Comparison of ENCODE assay signal across 8 cellular contexts in the genomic region with DNA sequence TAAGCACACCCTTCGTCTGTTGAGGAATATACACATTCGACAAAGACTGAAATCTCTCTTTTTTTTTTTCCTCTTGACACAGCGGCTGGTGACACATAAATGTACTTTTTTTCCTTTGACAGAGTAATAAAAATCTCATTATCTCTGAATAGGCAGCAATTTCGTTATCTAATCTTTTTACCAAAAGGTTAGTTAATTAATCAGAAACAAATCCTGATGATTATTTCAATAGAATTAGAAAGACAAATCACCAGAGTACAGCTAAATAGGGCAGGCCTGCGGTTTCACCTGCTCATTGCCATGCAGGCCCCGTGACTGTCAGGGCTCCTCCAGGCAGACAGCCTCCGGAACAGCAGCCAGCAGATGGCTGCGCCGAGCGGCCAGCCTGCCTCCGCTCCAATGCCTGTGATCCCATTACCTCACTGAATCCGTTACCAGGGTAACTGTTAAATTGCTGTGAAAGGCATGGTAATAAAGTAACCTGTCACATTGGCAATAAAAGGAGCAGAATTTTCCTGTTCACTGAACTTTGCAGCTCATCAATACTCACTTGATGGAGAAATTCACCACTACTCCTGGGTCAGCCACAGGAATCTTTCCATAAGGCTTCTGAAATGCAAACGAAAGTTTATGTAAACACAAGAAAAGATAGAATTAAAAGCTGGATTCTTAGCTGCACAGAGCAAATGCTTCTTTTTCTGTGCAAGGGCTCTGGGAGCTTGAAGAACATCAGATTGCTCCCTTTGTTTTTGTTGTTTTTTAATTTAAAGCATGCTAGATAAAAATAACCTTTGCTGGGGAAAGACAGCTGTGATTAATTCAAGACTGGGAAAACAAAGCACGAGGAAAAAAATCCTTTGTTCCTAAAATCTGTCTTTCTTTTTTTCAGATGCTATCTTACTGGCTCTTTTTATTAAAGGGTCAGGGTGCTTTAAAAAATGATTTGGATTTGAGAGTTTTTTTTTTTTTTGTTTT.
DNase-seq lines count a peak whose midpoint lies in the region; ATAC-seq, FAIRE-seq and TF ChIP-seq lines count a peak whose summit lies in the region.

No MANE protein-coding gene starts in this region.

- H3K27me3 Mint-ChIP-seq in activated CD8-positive, alpha-beta memory T cell treated with anti-CD3 and anti-CD28 coated beads, Interleukin-2, amount 10 ng/mL, durations not matched to agents 7 days and 5 days = no peaks in the 10 kb centered on the region
- no peaks in the 10 kb centered on the region for H3K27me3 Mint-ChIP-seq in activated T-helper 17 cell treated with anti-CD3 and anti-CD28 coated beads, Interleukin-2, amount 50 U/mL, for 72 hours

- H3K4me3 Mint-ChIP-seq in activated CD8-positive, alpha-beta memory T cell treated with anti-CD3 and anti-CD28 coated beads, Interleukin-2, amount 10 ng/mL, durations not matched to agents 7 days and 5 days = no peak overlapping the region
- H3K4me3 Mint-ChIP-seq in activated T-helper 17 cell treated with anti-CD3 and anti-CD28 coated beads, Interleukin-2, amount 50 U/mL, for 72 hours = no peak overlapping the region

- H3K27ac Mint-ChIP-seq in activated CD8-positive, alpha-beta memory T cell treated with anti-CD3 and anti-CD28 coated beads, Interleukin-2, amount 10 ng/mL, durations not matched to agents 7 days and 5 days = no peak overlapping the region
- no peak overlapping the region for H3K27ac Mint-ChIP-seq in activated T-helper 17 cell treated with anti-CD3 and anti-CD28 coated beads, Interleukin-2, amount 50 U/mL, for 72 hours

- peaks cover 15% of the 10 kb centered on the region for H3F3A ChIP-seq in smooth muscle cell (ENCODE audit: low read depth)

- peaks cover 3% of the 10 kb centered on the region for H3K9me3 Mint-ChIP-seq in activated CD8-positive, alpha-beta memory T cell treated with anti-CD3 and anti-CD28 coated beads, Interleukin-2, amount 10 ng/mL, durations not matched to agents 7 days and 5 days (ENCODE audit: low read depth)
- H3K9me3 Mint-ChIP-seq in activated T-helper 17 cell treated with anti-CD3 and anti-CD28 coated beads, Interleukin-2, amount 50 U/mL, for 72 hours = peaks cover 7% of the 10 kb centered on the region

- H3K9ac ChIP-seq in keratinocyte (ENCODE audit: control insufficient read depth, extremely low read depth, insufficient read depth, low read length) (peak overlapping the region; percentile 80), smooth muscle cell (ENCODE audit: low read depth) (peak overlapping the region; percentile 74)

- peaks cover 2% of the 10 kb centered on the region for H3K4me1 Mint-ChIP-seq in activated CD8-positive, alpha-beta memory T cell treated with anti-CD3 and anti-CD28 coated beads, Interleukin-2, amount 10 ng/mL, durations not matched to agents 7 days and 5 days
- no peaks in the 10 kb centered on the region for H3K4me1 Mint-ChIP-seq in activated T-helper 17 cell treated with anti-CD3 and anti-CD28 coated beads, Interleukin-2, amount 50 U/mL, for 72 hours

- H3K4me2 ChIP-seq in keratinocyte (ENCODE audit: control insufficient read depth, extremely low read depth, insufficient read depth, low read depth, low read length) = peak overlapping the region; percentile 93
- peak overlapping the region; percentile 72 for H3K4me2 ChIP-seq in smooth muscle cell

- H4K20me1 ChIP-seq in keratinocyte (ENCODE audit: control insufficient read depth, extremely low read depth, insufficient read depth, low read length) (no peaks in the 10 kb centered on the region), smooth muscle cell (ENCODE audit: low read depth) (no peaks in the 10 kb centered on the region)

- H3K36me3 ChIP-seq in keratinocyte (ENCODE audit: control insufficient read depth in 2 of 2, extremely low read depth in 1 of 2, insufficient read depth in 2 of 2, low read length in 2 of 2) (no peaks in the 10 kb centered on the region), smooth muscle cell (ENCODE audit: low read depth) (no peaks in the 10 kb centered on the region)

- H2AFZ ChIP-seq in keratinocyte (ENCODE audit: control insufficient read depth, low read length) (no peak overlapping the region), smooth muscle cell (ENCODE audit: low read depth) (no peak overlapping the region)

- H3K4me1 ChIP-seq in keratinocyte (ENCODE audit: control insufficient read depth, extremely low read depth, insufficient read depth, low read length) (peaks cover 46% of the 10 kb centered on the region), smooth muscle cell (ENCODE audit: low read depth) (peaks cover 63% of the 10 kb centered on the region)

- H3K9me3 ChIP-seq in keratinocyte (ENCODE audit: control insufficient read depth, low read depth, low read length) = no peaks in the 10 kb centered on the region
- H3K9me3 ChIP-seq in smooth muscle cell (replicated peaks; ENCODE audit: low read depth) = no peaks in the 10 kb centered on the region

- ATAC-seq in GM18511 (IDR thresholded peaks at IDR 0.05; ENCODE audit: unreplicated experiment) (peak; percentile 30), HG03103 (IDR thresholded peaks at IDR 0.05; ENCODE audit: low read depth, unreplicated experiment) (peak; percentile 35)
- no peak for ATAC-seq in activated CD8-positive, alpha-beta memory T cell treated with anti-CD3 and anti-CD28 coated beads, Interleukin-2, amount 10 ng/mL, durations not matched to agents 7 days and 5 days
- no peak for ATAC-seq in activated T-helper 17 cell treated with anti-CD3 and anti-CD28 coated beads, Interleukin-2, amount 50 U/mL, for 72 hours (replicated peaks)

- TF ChIP-seq CTCF in keratinocyte (optimal IDR thresholded peaks at IDR 0.05 in 1 of 3, IDR thresholded peaks at IDR 0.05 in 1 of 3, conservative IDR thresholded peaks at IDR 0.05 in 1 of 3; ENCODE audit: extremely low read depth in 1 of 3, insufficient read depth in 2 of 3, low read length in 3 of 3) (peak in 1 of 3 experiments; percentile 61), smooth muscle cell (IDR thresholded peaks at IDR 0.05; ENCODE audit: borderline replicate concordance, insufficient read depth, poor library complexity, severe bottlenecking) (peak; percentile 7)

- DNase-seq in NCI-H510A treated with DMSO at 0.1 percent for 48 hours (lab: John Stamatoyannopoulos, UW) (peak; percentile 22), cerebellar nuclear complex (lab: John Stamatoyannopoulos, UW) (peak; percentile 90 to 92), keratinocyte (ENCODE audit: low read depth, low spot score) (no peak), smooth muscle cell (lab: John Stamatoyannopoulos, UW; ENCODE audit: unreplicated experiment) (peak; percentile 10)
- DNase-seq in activated CD8-positive, alpha-beta memory T cell treated with anti-CD3 and anti-CD28 coated beads, Interleukin-2, amount 10 ng/mL, durations not matched to agents 7 days and 5 days = no peak

- WGBS in smooth muscle cell (ENCODE audit: low lambda C conversion rate) = 8% methylated on average over 14 of the region's 14 CpGs

- no peaks in the 10 kb centered on the region for H3K36me3 Mint-ChIP-seq in activated CD8-positive, alpha-beta memory T cell treated with anti-CD3 and anti-CD28 coated beads, Interleukin-2, amount 10 ng/mL, durations not matched to agents 7 days and 5 days
- no peaks in the 10 kb centered on the region for H3K36me3 Mint-ChIP-seq in activated T-helper 17 cell treated with anti-CD3 and anti-CD28 coated beads, Interleukin-2, amount 50 U/mL, for 72 hours (ENCODE audit: low read depth)

- dilution Hi-C loops in keratinocyte (cut with MboI; ENCODE audit: extremely low pct_ligation_motif_present, low sequenced_read_pairs) = no loop called here

- H3K4me3 ChIP-seq in keratinocyte (ENCODE audit: control insufficient read depth in 2 of 3, extremely low read depth in 1 of 3, insufficient read depth in 2 of 3, low read depth in 1 of 3, low read length in 3 of 3) (no peak overlapping the region), smooth muscle cell (peak overlapping the region; percentile 18)

- H3K9me1 ChIP-seq in keratinocyte (ENCODE audit: control insufficient read depth, extremely low read depth, insufficient read depth, low read length) = no peaks in the 10 kb centered on the region

- CTCF ChIA-PET in activated CD8-positive, alpha-beta memory T cell treated with anti-CD3 and anti-CD28 coated beads, Interleukin-2, amount 10 ng/mL, durations not matched to agents 7 days and 5 days (lab: Charles Lee) = no interaction called here

- H3K27me3 ChIP-seq in keratinocyte (ENCODE audit: control insufficient read depth, extremely low read depth, insufficient read depth, low read length) = no peaks in the 10 kb centered on the region
- H3K27me3 ChIP-seq in smooth muscle cell (ENCODE audit: low read depth) = peaks cover 15% of the 10 kb centered on the region

- FAIRE-seq in keratinocyte (lab: Jason Lieb, UNC) = peak; percentile 68

- H3K79me2 ChIP-seq in keratinocyte (ENCODE audit: control insufficient read depth, insufficient read depth, low read length) (no peaks in the 10 kb centered on the region), smooth muscle cell (ENCODE audit: low read depth) (no peaks in the 10 kb centered on the region)

- H3K27ac ChIP-seq in keratinocyte (ENCODE audit: control insufficient read depth, insufficient read depth, low read length) (peak overlapping the region; percentile 97), smooth muscle cell (ENCODE audit: low read depth) (peak overlapping the region; percentile 88)

Comparison
In these comparisons a context has a peak if more than half of its experiments do, and no peak if none do; other contexts are left out.
1. ATAC-seq: peak in GM18511 (single experiment) and HG03103 (single experiment); none in activated CD8-positive, alpha-beta memory T cell treated with anti-CD3 and anti-CD28 coated beads, Interleukin-2, amount 10 ng/mL, durations not matched to agents 7 days and 5 days (single experiment) and activated T-helper 17 cell treated with anti-CD3 and anti-CD28 coated beads, Interleukin-2, amount 50 U/mL, for 72 hours (single experiment).
2. DNase-seq: peak in NCI-H510A treated with DMSO at 0.1 percent for 48 hours (single experiment), cerebellar nuclear complex (2 of 2) and smooth muscle cell (single experiment); none in keratinocyte (single experiment) and activated CD8-positive, alpha-beta memory T cell treated with anti-CD3 and anti-CD28 coated beads, Interleukin-2, amount 10 ng/mL, durations not matched to agents 7 days and 5 days (single experiment).